In genomic region chr19:8699908-8700307, GRCh38 we compare ENCODE assay signal across 18 cellular contexts. TPM values are rescaled to one million over a fixed set of nuclear protein-coding genes. Genes with fewer than 3 reads are reported as not detected.
DNase-seq lines count a peak whose midpoint lies in the region; ATAC-seq and TF ChIP-seq lines count a peak whose summit lies in the region.
"Had no signal": no experiment of that assay in that cellular context is flagged by ENCODE, and none has a peak within 500 bp of the region (broad histone marks: within the 10 kb centered on the region; RNA-seq: fewer than 3 reads in every experiment).

No MANE protein-coding gene starts in this region.

- no peak overlapping the region for H3K4me2 ChIP-seq in neural progenitor cell

- H3F3A ChIP-seq in neural progenitor cell (ENCODE audit: low read depth) = no peaks in the 10 kb centered on the region

- intact Hi-C loops in activated CD4-positive, alpha-beta T cell treated with anti-CD3 and anti-CD28 coated beads, Interleukin-2, amount 10 ng/mL, durations not matched to agents 24 days and 14 days (cut with micrococcal nuclease) = loop anchor here (5.0 to 10.0 kb wide), 2 partner anchors 33 to 115 kb away; no protein-coding TSS in a partner anchor

- H2AFZ ChIP-seq in neural progenitor cell (replicated peaks) = no peak overlapping the region

- POLR2A ChIA-PET in activated naive CD8-positive, alpha-beta T cell treated with anti-CD3 and anti-CD28 coated beads, Interleukin-2, amount 10 ng/mL, durations not matched to agents 7 days and 5 days (lab: Charles Lee) = interaction anchor here (0.5 kb wide), 1 partner anchor 119 kb away, joined by 4 read pairs; no protein-coding TSS in a partner anchor

- H3K4me1 ChIP-seq in neural progenitor cell = no peaks in the 10 kb centered on the region

- no peaks in the 10 kb centered on the region for H3K36me3 Mint-ChIP-seq in activated CD4-positive, alpha-beta T cell treated with anti-CD3 and anti-CD28 coated beads, Interleukin-2, amount 10 ng/mL, durations not matched to agents 24 days and 14 days (ENCODE audit: low read depth)
- peaks cover 2% of the 10 kb centered on the region for H3K36me3 Mint-ChIP-seq in activated naive CD8-positive, alpha-beta T cell treated with anti-CD3 and anti-CD28 coated beads, Interleukin-2, amount 10 ng/mL, durations not matched to agents 7 days and 5 days
- no peaks in the 10 kb centered on the region for H3K36me3 Mint-ChIP-seq in activated naive CD8-positive, alpha-beta T cell treated with anti-CD3 and anti-CD28 coated beads for 36 hours
- no peaks in the 10 kb centered on the region for H3K36me3 Mint-ChIP-seq in neural progenitor cell
- H3K36me3 Mint-ChIP-seq: CD4-positive, CD25-positive, alpha-beta regulatory T cell had no signal

- peaks cover 22% of the 10 kb centered on the region for H3K27me3 ChIP-seq in neural progenitor cell
- H3K27me3 ChIP-seq: BLaER1 treated with 17β-estradiol and CSF1 and Interleukin-3, amounts not matched to agents 10 nM and 100 nM had no signal

- no peak overlapping the region for H3K27ac Mint-ChIP-seq in activated CD4-positive, alpha-beta T cell treated with anti-CD3 and anti-CD28 coated beads, Interleukin-2, amount 10 ng/mL, durations not matched to agents 24 days and 14 days
- H3K27ac Mint-ChIP-seq in activated naive CD8-positive, alpha-beta T cell treated with anti-CD3 and anti-CD28 coated beads, Interleukin-2, amount 10 ng/mL, durations not matched to agents 7 days and 5 days = peak overlapping the region; percentile 12
- H3K27ac Mint-ChIP-seq in activated naive CD8-positive, alpha-beta T cell treated with anti-CD3 and anti-CD28 coated beads for 36 hours = no peak overlapping the region
- H3K27ac Mint-ChIP-seq in neural progenitor cell = no peak overlapping the region
- H3K27ac Mint-ChIP-seq: H9 had no signal

- no peak overlapping the region for H3K9ac ChIP-seq in neural progenitor cell
- H3K9ac ChIP-seq: BLaER1 treated with 17β-estradiol and CSF1 and Interleukin-3, amounts not matched to agents 10 nM and 100 nM had no signal

- no peaks in the 10 kb centered on the region for H3K36me3 ChIP-seq in neural progenitor cell
- H3K36me3 ChIP-seq: BLaER1 treated with 17β-estradiol and CSF1 and Interleukin-3, amounts not matched to agents 10 nM and 100 nM had no signal

- H3K4me1 Mint-ChIP-seq in activated CD4-positive, alpha-beta T cell treated with anti-CD3 and anti-CD28 coated beads, Interleukin-2, amount 10 ng/mL, durations not matched to agents 24 days and 14 days = peaks cover 53% of the 10 kb centered on the region
- H3K4me1 Mint-ChIP-seq in activated naive CD8-positive, alpha-beta T cell treated with anti-CD3 and anti-CD28 coated beads, Interleukin-2, amount 10 ng/mL, durations not matched to agents 7 days and 5 days = peaks cover 46% of the 10 kb centered on the region
- peaks cover 43% of the 10 kb centered on the region for H3K4me1 Mint-ChIP-seq in activated naive CD8-positive, alpha-beta T cell treated with anti-CD3 and anti-CD28 coated beads for 36 hours
- H3K4me1 Mint-ChIP-seq in neural progenitor cell = peaks cover 3% of the 10 kb centered on the region

- peak; percentile 19 for DNase-seq in activated CD4-positive, alpha-beta T cell treated with anti-CD3 and anti-CD28 coated beads, Interleukin-2, amount 10 ng/mL, durations not matched to agents 24 days and 14 days
- no peak for DNase-seq in activated CD4-positive, alpha-beta T cell treated with anti-CD3 and anti-CD28 coated beads for 4 hours
- DNase-seq in activated naive CD8-positive, alpha-beta T cell treated with anti-CD3 and anti-CD28 coated beads, Interleukin-2, amount 10 ng/mL, durations not matched to agents 7 days and 5 days = no peak
- DNase-seq in activated naive CD8-positive, alpha-beta T cell treated with anti-CD3 and anti-CD28 coated beads for 36 hours = no peak
- DNase-seq in neural progenitor cell (ENCODE audit: low spot score) = no peak
- DNase-seq in GM20000 (ENCODE audit: low spot score) = no peak
- no peak for DNase-seq in coronary artery (ENCODE audit: low spot score)
- DNase-seq: 8988T; ACHN; CD4-positive, CD25-positive, alpha-beta regulatory T cell; DMS79; GOT3; H9; IMR-90 had no signal

- no peak overlapping the region for H3K4me3 Mint-ChIP-seq in activated CD4-positive, alpha-beta T cell treated with anti-CD3 and anti-CD28 coated beads, Interleukin-2, amount 10 ng/mL, durations not matched to agents 24 days and 14 days
- no peak overlapping the region for H3K4me3 Mint-ChIP-seq in activated naive CD8-positive, alpha-beta T cell treated with anti-CD3 and anti-CD28 coated beads, Interleukin-2, amount 10 ng/mL, durations not matched to agents 7 days and 5 days
- H3K4me3 Mint-ChIP-seq in activated naive CD8-positive, alpha-beta T cell treated with anti-CD3 and anti-CD28 coated beads for 36 hours = no peak overlapping the region
- peak overlapping the region; percentile 52 for H3K4me3 Mint-ChIP-seq in neural progenitor cell
- H3K4me3 Mint-ChIP-seq: H9 had no signal

- H3K27ac ChIP-seq in neural progenitor cell (no peak overlapping the region), coronary artery (no peak overlapping the region)

- H3K9me3 Mint-ChIP-seq in activated CD4-positive, alpha-beta T cell treated with anti-CD3 and anti-CD28 coated beads, Interleukin-2, amount 10 ng/mL, durations not matched to agents 24 days and 14 days = peaks cover 3% of the 10 kb centered on the region
- no peaks in the 10 kb centered on the region for H3K9me3 Mint-ChIP-seq in activated naive CD8-positive, alpha-beta T cell treated with anti-CD3 and anti-CD28 coated beads, Interleukin-2, amount 10 ng/mL, durations not matched to agents 7 days and 5 days
- no peaks in the 10 kb centered on the region for H3K9me3 Mint-ChIP-seq in activated naive CD8-positive, alpha-beta T cell treated with anti-CD3 and anti-CD28 coated beads for 36 hours
- peaks cover 5% of the 10 kb centered on the region for H3K9me3 Mint-ChIP-seq in neural progenitor cell
- H3K9me3 Mint-ChIP-seq: CD4-positive, CD25-positive, alpha-beta regulatory T cell had no signal

- TF ChIP-seq CTCF in neural progenitor cell (IDR thresholded peaks at IDR 0.05) = no peak
- no peak for TF ChIP-seq CTCF in GM20000 (IDR thresholded peaks at IDR 0.05; ENCODE audit: extremely low read depth, missing control alignments)
- TF ChIP-seq CTCF in coronary artery (IDR thresholded peaks at IDR 0.05) = no peak

- no peaks in the 10 kb centered on the region for H3K79me2 ChIP-seq in neural progenitor cell (ENCODE audit: low read depth)

- peaks cover 14% of the 10 kb centered on the region for H3K27me3 Mint-ChIP-seq in activated CD4-positive, alpha-beta T cell treated with anti-CD3 and anti-CD28 coated beads, Interleukin-2, amount 10 ng/mL, durations not matched to agents 24 days and 14 days
- peaks cover 13% of the 10 kb centered on the region for H3K27me3 Mint-ChIP-seq in activated naive CD8-positive, alpha-beta T cell treated with anti-CD3 and anti-CD28 coated beads, Interleukin-2, amount 10 ng/mL, durations not matched to agents 7 days and 5 days
- peaks cover 8% of the 10 kb centered on the region for H3K27me3 Mint-ChIP-seq in activated naive CD8-positive, alpha-beta T cell treated with anti-CD3 and anti-CD28 coated beads for 36 hours
- H3K27me3 Mint-ChIP-seq in neural progenitor cell (ENCODE audit: insufficient read depth, low read depth) = peaks cover 2% of the 10 kb centered on the region

- no peak for ATAC-seq in activated naive CD8-positive, alpha-beta T cell treated with anti-CD3 and anti-CD28 coated beads, Interleukin-2, amount 10 ng/mL, durations not matched to agents 7 days and 5 days (ENCODE audit: low read depth)
- ATAC-seq: GM12878 had no signal

- H4K20me1 ChIP-seq in neural progenitor cell (ENCODE audit: low read depth) = no peaks in the 10 kb centered on the region
- H4K20me1 ChIP-seq: BLaER1 treated with 17β-estradiol and CSF1 and Interleukin-3, amounts not matched to agents 10 nM and 100 nM had no signal

- H3K9me3 ChIP-seq in neural progenitor cell (ENCODE audit: low read depth) = no peaks in the 10 kb centered on the region
- H3K9me3 ChIP-seq: BLaER1 treated with 17β-estradiol and CSF1 and Interleukin-3, amounts not matched to agents 10 nM and 100 nM had no signal

- no peak overlapping the region for H3K4me3 ChIP-seq in neural progenitor cell
- no peak overlapping the region for H3K4me3 ChIP-seq in coronary artery
- H3K4me3 ChIP-seq: BLaER1 treated with 17β-estradiol and CSF1 and Interleukin-3, amounts not matched to agents 10 nM and 100 nM; GM12878 had no signal

RNA-seq across cellular contexts. Expression of gene ACTL9, which starts 1.3 kb away (rescaled TPM):
- not detected in 2 replicates for total RNA-seq in activated CD4-positive, alpha-beta T cell treated with anti-CD3 and anti-CD28 coated beads, Interleukin-2, amount 10 ng/mL, durations not matched to agents 24 days and 14 days
- total RNA-seq in activated naive CD8-positive, alpha-beta T cell treated with anti-CD3 and anti-CD28 coated beads, Interleukin-2, amount 10 ng/mL, durations not matched to agents 7 days and 5 days = not detected
- not detected for total RNA-seq in activated naive CD8-positive, alpha-beta T cell treated with anti-CD3 and anti-CD28 coated beads for 36 hours
- total RNA-seq in neural progenitor cell (ENCODE audit: low replicate concordance) = not detected in 2 replicates
- total RNA-seq: CD4-positive, CD25-positive, alpha-beta regulatory T cell; G401; GM12878; H9; HT-29; IMR-90 had no signal

RNA-seq across cellular contexts. Expression of gene OR2Z1, which starts 21.5 kb away (rescaled TPM):
- not detected in 2 replicates for total RNA-seq in activated CD4-positive, alpha-beta T cell treated with anti-CD3 and anti-CD28 coated beads, Interleukin-2, amount 10 ng/mL, durations not matched to agents 24 days and 14 days
- total RNA-seq in activated naive CD8-positive, alpha-beta T cell treated with anti-CD3 and anti-CD28 coated beads, Interleukin-2, amount 10 ng/mL, durations not matched to agents 7 days and 5 days = not detected
- not detected for total RNA-seq in activated naive CD8-positive, alpha-beta T cell treated with anti-CD3 and anti-CD28 coated beads for 36 hours
- not detected in 2 replicates for total RNA-seq in neural progenitor cell (ENCODE audit: low replicate concordance)
- total RNA-seq: CD4-positive, CD25-positive, alpha-beta regulatory T cell; G401; GM12878; H9; HT-29; IMR-90 had no signal
